ENCODE assay signal across 9 cellular contexts in genomic region chr3:64291345-64291744, GRCh38.
A peak's percentile ranks its signal among the peaks of the same experiment; 100 is the strongest.
DNase-seq lines count a peak whose midpoint lies in the region; ATAC-seq and TF ChIP-seq lines count a peak whose summit lies in the region.
"Had no signal": no experiment of that assay in that cellular context is flagged by ENCODE, and none has a peak within 500 bp of the region (broad histone marks: within the 10 kb centered on the region; RNA-seq: fewer than 3 reads in every experiment).

No MANE protein-coding gene starts in this region.

- H3K27ac ChIP-seq in adrenal gland = peak overlapping the region in 1 of 5 donors; percentile 74
- H3K27ac ChIP-seq in left ventricle myocardium inferior (replicated peaks) = peak overlapping the region; percentile 61
- no peak overlapping the region for H3K27ac ChIP-seq in thoracic aorta

- ATAC-seq in thoracic aorta (ENCODE audit: insufficient number of reproducible peaks, low FRiP score, low read depth) (peak; percentile 72), GM19463 (IDR thresholded peaks at IDR 0.05; ENCODE audit: unreplicated experiment) (no peak)

- DNase-seq in HPDE6-E6E7 (ENCODE audit: extremely low spot score) (peak; percentile 5), adrenal gland (peak; percentile 32 to 69 (median 64)), left ventricle myocardium inferior (no peak), thoracic aorta (ENCODE audit: low spot score) (no peak), epidermal melanocyte (ENCODE audit: insufficient read length, low spot score) (no peak), CD1c-positive myeloid dendritic cell (ENCODE audit: extremely low spot score) (no peak)
- no peak for DNase-seq in stimulated activated CD8-positive, alpha-beta memory T cell treated with anti-CD3 and anti-CD28 coated beads, Interleukin-4, amount 100 ng/mL, for 48 hours
- DNase-seq: occipital lobe had no signal

- H3K27me3 ChIP-seq in adrenal gland = no peaks in the 10 kb centered on the region
- H3K27me3 ChIP-seq in left ventricle myocardium inferior (ENCODE audit: low read depth) = no peaks in the 10 kb centered on the region
- no peaks in the 10 kb centered on the region for H3K27me3 ChIP-seq in thoracic aorta (replicated peaks; ENCODE audit: insufficient read depth)

- H3K4me1 ChIP-seq in adrenal gland (replicated peaks in 1 of 2) (no peaks in the 10 kb centered on the region), left ventricle myocardium inferior (no peaks in the 10 kb centered on the region), thoracic aorta (ENCODE audit: control insufficient read depth in 1 of 2, low read depth in 2 of 2) (peaks cover 0 to 7% of the 10 kb centered on the region in 2 donors)

- no peak for TF ChIP-seq CTCF in adrenal gland (IDR thresholded peaks at IDR 0.05)
- no peak for TF ChIP-seq CTCF in left ventricle myocardium inferior (IDR thresholded peaks at IDR 0.05; ENCODE audit: borderline replicate concordance)
- no peak for TF ChIP-seq CTCF in thoracic aorta (IDR thresholded peaks at IDR 0.05)

- no peaks in the 10 kb centered on the region for H3K9me3 ChIP-seq in adrenal gland (replicated peaks in 1 of 3)
- peaks cover 2% of the 10 kb centered on the region for H3K9me3 ChIP-seq in left ventricle myocardium inferior (replicated peaks)
- no peaks in the 10 kb centered on the region for H3K9me3 ChIP-seq in thoracic aorta

- H3K4me3 ChIP-seq in adrenal gland (no peak overlapping the region), left ventricle myocardium inferior (no peak overlapping the region), thoracic aorta (no peak overlapping the region)

- H3K36me3 ChIP-seq in adrenal gland (replicated peaks in 1 of 2) (no peaks in the 10 kb centered on the region), left ventricle myocardium inferior (no peaks in the 10 kb centered on the region), thoracic aorta (no peaks in the 10 kb centered on the region)

- WGBS in adrenal gland, 4 donors = 25 to 38% (median 37%) methylated on average over 2 to 3 of the region's 3 CpGs

- intact Hi-C loops in adrenal gland (cut with DNase I) = no loop called here
- intact Hi-C loops in left ventricle myocardium inferior (cut with micrococcal nuclease) = no loop called here

- TF ChIP-seq POLR2A in adrenal gland (IDR thresholded peaks at IDR 0.05) = no peak

Comparison
In these comparisons a context has a peak if more than half of its experiments do, and no peak if none do; other contexts are left out.
1. DNase-seq: peak in HPDE6-E6E7 (single experiment) and adrenal gland (7 of 7); none in left ventricle myocardium inferior (single experiment), thoracic aorta (single experiment), epidermal melanocyte (single experiment), CD1c-positive myeloid dendritic cell (single experiment) and stimulated activated CD8-positive, alpha-beta memory T cell treated with anti-CD3 and anti-CD28 coated beads, Interleukin-4, amount 100 ng/mL, for 48 hours (single experiment).